ENCODE assay signal across 1 cellular context in genomic region chr5:34498582-34498981, GRCh38.
TF ChIP-seq lines count a peak whose summit lies in the region.

No MANE protein-coding gene starts in this region.

TF ChIP-seq in GM23338, 12 proteins besides CTCF, POLR2A, EP300 and RAD21 (continued from another document):
- TF ChIP-seq ZNF462 (CRISPR knock-in tag; IDR thresholded peaks at IDR 0.05) (no peak), EZH2 (IDR thresholded peaks at IDR 0.05; ENCODE audit: low read depth, unreplicated experiment) (no peak), STAT1 (IDR thresholded peaks at IDR 0.05; ENCODE audit: unreplicated experiment) (no peak), CREB1 (CRISPR knock-in tag; IDR thresholded peaks at IDR 0.05; ENCODE audit: low read depth) (no peak), POLR2AphosphoS5 (IDR thresholded peaks at IDR 0.05; ENCODE audit: low read depth) (no peak)
